Comparison of ENCODE assay signal across 8 cellular contexts in the genomic region with DNA sequence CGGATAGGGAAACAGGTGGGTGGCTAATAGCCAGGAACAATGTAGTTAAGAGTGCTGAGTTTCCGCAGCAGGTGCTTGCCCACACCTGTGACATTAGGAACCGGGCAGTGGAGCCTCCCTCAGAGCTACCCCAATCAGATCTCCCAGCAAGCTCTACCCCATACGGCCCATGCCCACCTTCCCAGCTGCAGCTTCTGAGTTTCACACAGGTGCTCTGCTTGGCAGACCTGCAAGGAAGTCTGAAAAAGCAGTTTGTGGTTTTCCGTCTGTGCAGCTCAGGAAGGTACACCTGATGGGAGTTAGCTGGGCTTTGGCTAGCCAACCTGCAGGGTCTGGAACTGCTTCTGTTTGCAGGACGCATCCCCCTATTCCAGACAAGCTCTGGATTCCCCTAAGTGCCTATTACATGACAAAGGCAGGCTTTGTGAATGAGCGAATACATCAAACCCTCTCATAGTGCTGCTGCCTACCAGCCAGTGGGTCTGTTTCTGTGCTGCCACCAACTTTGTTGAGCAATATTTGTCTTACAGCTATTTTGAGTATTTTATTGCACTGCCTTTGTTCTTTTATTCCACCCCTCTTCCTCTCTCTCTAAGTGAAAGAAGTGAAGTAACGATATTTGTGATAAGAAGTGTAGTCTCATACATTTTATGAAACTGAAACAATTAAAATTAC.
A peak's percentile ranks its signal among the peaks of the same experiment; 100 is the strongest.
DNase-seq lines count a peak whose midpoint lies in the region; ATAC-seq and TF ChIP-seq lines count a peak whose summit lies in the region.

No MANE protein-coding gene starts in this region.

- no peaks in the 10 kb centered on the region for H3K27me3 ChIP-seq in rectal smooth muscle tissue (ENCODE audit: control insufficient read depth, insufficient read depth, low read length)

- no peaks in the 10 kb centered on the region for H3K9me3 Mint-ChIP-seq in activated T-cell treated with anti-CD3 and anti-CD28 coated beads, Interleukin-2, amount 50 U/mL, for 24 hours

- no peaks in the 10 kb centered on the region for H3K36me3 ChIP-seq in rectal smooth muscle tissue (ENCODE audit: control insufficient read depth, insufficient read depth, low read length)

- H3K4me1 Mint-ChIP-seq in activated T-cell treated with anti-CD3 and anti-CD28 coated beads, Interleukin-2, amount 50 U/mL, for 24 hours (ENCODE audit: low read depth): peaks cover 23% of the 10 kb centered on the region

- no peaks in the 10 kb centered on the region for H3K27me3 Mint-ChIP-seq in activated T-cell treated with anti-CD3 and anti-CD28 coated beads, Interleukin-2, amount 50 U/mL, for 24 hours

- peak overlapping the region; percentile 57 for H3K4me3 ChIP-seq in rectal smooth muscle tissue (ENCODE audit: low read length)

- CTCF ChIA-PET in GM10248 (lab: Yijun Ruan, JAX): interaction anchor here (1.1 to 1.8 kb wide), 8 partner anchors 9 to 509 kb away, joined by 3 to 10 read pairs (median 4); a partner anchor contains a TSS

- no peak for DNase-seq in activated T-cell treated with anti-CD3 and anti-CD28 coated beads, Interleukin-2, amount 50 U/mL, for 24 hours
- no peak for DNase-seq in activated T-cell treated with anti-CD3 and anti-CD28 coated beads for 4 hours
- peak; percentile 74 for DNase-seq in NCI-H1105 (lab: John Stamatoyannopoulos, UW)
- peak; percentile 64 for DNase-seq in activated effector memory CD4-positive, alpha-beta T cell treated with anti-CD3 and anti-CD28 coated beads, Interleukin-2, amount 50 U/mL, for 16 hours
- DNase-seq in middle frontal gyrus (ENCODE audit: extremely low spot score, low spot score): no peak
- DNase-seq in GM10248 (ENCODE audit: extremely low spot score): no peak

- no peak for ATAC-seq in GM21825 (IDR thresholded peaks at IDR 0.05; ENCODE audit: unreplicated experiment)

- no peak overlapping the region for H3K27ac ChIP-seq in rectal smooth muscle tissue (ENCODE audit: low read depth, low read length)

- H3K4me1 ChIP-seq in rectal smooth muscle tissue (ENCODE audit: control insufficient read depth, insufficient read depth, low read length): no peaks in the 10 kb centered on the region

- TF ChIP-seq CTCF in GM10248 (IDR thresholded peaks at IDR 0.05; ENCODE audit: control extremely low read depth, extremely low read depth, low read depth, missing control alignments): no peak

- H3K4me3 Mint-ChIP-seq in activated T-cell treated with anti-CD3 and anti-CD28 coated beads, Interleukin-2, amount 50 U/mL, for 24 hours: peak overlapping the region; percentile 8

- POLR2A ChIA-PET in GM10248 (lab: Yijun Ruan, JAX): no interaction called here

- no peaks in the 10 kb centered on the region for H3K36me3 Mint-ChIP-seq in activated T-cell treated with anti-CD3 and anti-CD28 coated beads, Interleukin-2, amount 50 U/mL, for 24 hours (ENCODE audit: low read depth)

- H3K27ac Mint-ChIP-seq in activated T-cell treated with anti-CD3 and anti-CD28 coated beads, Interleukin-2, amount 50 U/mL, for 24 hours: peak overlapping the region; percentile 19

- no peak overlapping the region for H3K9ac ChIP-seq in rectal smooth muscle tissue (ENCODE audit: low read length)

Comparison
In these comparisons a context has a peak if more than half of its experiments do, and no peak if none do; other contexts are left out.
1. DNase-seq: peak in NCI-H1105 (single experiment) and activated effector memory CD4-positive, alpha-beta T cell treated with anti-CD3 and anti-CD28 coated beads, Interleukin-2, amount 50 U/mL, for 16 hours (single experiment); none in activated T-cell treated with anti-CD3 and anti-CD28 coated beads, Interleukin-2, amount 50 U/mL, for 24 hours (single experiment), activated T-cell treated with anti-CD3 and anti-CD28 coated beads for 4 hours (single experiment), middle frontal gyrus (single experiment) and GM10248 (single experiment).